In genomic region chr2:37026050-37026449, GRCh38 we compare ENCODE assay signal across 12 cellular contexts. TPM values are rescaled to one million over a fixed set of nuclear protein-coding genes. Genes with fewer than 3 reads are reported as not detected.
DNase-seq lines count a peak whose midpoint lies in the region; ATAC-seq, FAIRE-seq and TF ChIP-seq lines count a peak whose summit lies in the region.
"Had no signal": no experiment of that assay in that cellular context is flagged by ENCODE, and none has a peak within 500 bp of the region (broad histone marks: within the 10 kb centered on the region; RNA-seq: fewer than 3 reads in every experiment).

No MANE protein-coding gene starts in this region.

- WGBS in sigmoid colon, 2 donors = 82 to 92% methylated on average over 5 of the region's 5 CpGs

- no peak for ATAC-seq in omental fat pad (ENCODE audit: low FRiP score)

- H3K4me3 ChIP-seq in ascending aorta = no peak overlapping the region
- H3K4me3 ChIP-seq in sigmoid colon = no peak overlapping the region
- H3K4me3 ChIP-seq: lung had no signal

- no peaks in the 10 kb centered on the region for H3K9me3 ChIP-seq in ascending aorta
- H3K9me3 ChIP-seq in sigmoid colon = no peaks in the 10 kb centered on the region

- FAIRE-seq in H54 (lab: Jason Lieb, UNC) = peak; percentile 61

- DNase-seq in COR-L47 (lab: John Stamatoyannopoulos, UW) (peak; percentile 23), H54 (ENCODE audit: insufficient read length, low spot score) (no peak), RPMI8226 (peak; percentile 12), glomerular visceral epithelial cell (ENCODE audit: extremely low spot score) (peak; percentile 1), ascending aorta (ENCODE audit: low spot score in 2 of 2) (no peak), omental fat pad (ENCODE audit: low spot score) (no peak), sigmoid colon (no peak)
- no peak for DNase-seq in stimulated activated CD4-positive, alpha-beta T cell treated with anti-CD3 and anti-CD28 coated beads, Interleukin-2, amount 100 ng/mL, for 24 hours
- DNase-seq: NCI-H2171; stimulated activated naive CD4-positive, alpha-beta T cell treated with Interleukin-2 at 50 U/mL for 16 hours had no signal

- H3K27me3 ChIP-seq in ascending aorta (no peaks in the 10 kb centered on the region), sigmoid colon (no peaks in the 10 kb centered on the region)

- H3K36me3 ChIP-seq in ascending aorta = peaks cover 21 to 53% of the 10 kb centered on the region in 2 donors
- peaks cover 0 to 85% (median 16%) of the 10 kb centered on the region in 4 donors for H3K36me3 ChIP-seq in sigmoid colon

- TF ChIP-seq CTCF in ascending aorta (IDR thresholded peaks at IDR 0.05) (no peak), omental fat pad (IDR thresholded peaks at IDR 0.05) (no peak), sigmoid colon (IDR thresholded peaks at IDR 0.05) (no peak)

- H3K27ac ChIP-seq in ascending aorta (no peak overlapping the region), sigmoid colon (no peak overlapping the region)
- H3K27ac ChIP-seq: epithelial cell of prostate had no signal

- peaks cover 0 to 4% of the 10 kb centered on the region in 2 donors for H3K4me1 ChIP-seq in ascending aorta
- peaks cover 0 to 5% (median 3%) of the 10 kb centered on the region in 4 donors for H3K4me1 ChIP-seq in sigmoid colon

- TF ChIP-seq POLR2A in H54 (IDR thresholded peaks at IDR 0.05; ENCODE audit: low read depth, low read length) (no peak), sigmoid colon (IDR thresholded peaks at IDR 0.05) (no peak)

- no peak for TF ChIP-seq EP300 in sigmoid colon (IDR thresholded peaks at IDR 0.05)

- intact Hi-C loops in ascending aorta (cut with DNase I) (no loop called here), sigmoid colon (cut with DNase I) (no loop called here)

RNA-seq across cellular contexts. Expression of gene HEATR5B, which starts 58.1 kb away (rescaled TPM):
- 10.6 TPM for total RNA-seq in ascending aorta
- 10 to 100 TPM; 27.7 to 50.4 (median 35.5) TPM for total RNA-seq in omental fat pad
- total RNA-seq in sigmoid colon = 10 to 100 TPM; 16.6 to 24.7 (median 22.2) TPM
- 1 to 10 TPM; 3.0 to 8.7 (median 3.7) TPM for polyA plus RNA-seq in sigmoid colon

RNA-seq across cellular contexts. Expression of gene GPATCH11, which starts 58.3 kb away (rescaled TPM):
- total RNA-seq in ascending aorta (0.21 TPM), omental fat pad (10 to 100 TPM; 16.6 to 38.5 (median 17.2) TPM), sigmoid colon (10 to 100 TPM in 2 of 4 donors, 1 to 10 TPM in 2; 4.7 to 11.8 (median 7.8) TPM)
- 1 to 10 TPM; 3.7 to 6.2 (median 4.8) TPM for polyA plus RNA-seq in sigmoid colon

RNA-seq across cellular contexts. Expression of gene STRN, which starts 59.7 kb away (rescaled TPM):
- 4.3 TPM for total RNA-seq in ascending aorta
- 10 to 100 TPM; 16.7 to 26.8 (median 21.3) TPM for total RNA-seq in omental fat pad
- total RNA-seq in sigmoid colon = 10 to 100 TPM; 14.9 to 20.9 (median 19.6) TPM
- polyA plus RNA-seq in sigmoid colon = 1 to 10 TPM; 7.8 to 8.8 (median 8.5) TPM

Comparison
In these comparisons a context has a peak if more than half of its experiments do, and no peak if none do; other contexts are left out.
1. DNase-seq: peak in COR-L47 (single experiment), RPMI8226 (single experiment) and glomerular visceral epithelial cell (single experiment); none in H54 (single experiment), ascending aorta (0 of 2), omental fat pad (single experiment), stimulated activated CD4-positive, alpha-beta T cell treated with anti-CD3 and anti-CD28 coated beads, Interleukin-2, amount 100 ng/mL, for 24 hours (0 of 2) and sigmoid colon (single experiment).